30 cellular contexts compared by ENCODE assay signal in genomic region chr3:102394517-102394916, GRCh38. TPM values are rescaled to one million over a fixed set of nuclear protein-coding genes. Genes with fewer than 3 reads are reported as not detected.
"Had no signal": no experiment of that assay in that cellular context is flagged by ENCODE, and none has a peak within 500 bp of the region (broad histone marks: within the 10 kb centered on the region; RNA-seq: fewer than 3 reads in every experiment).

No MANE protein-coding gene starts in this region.

- H3K79me2 ChIP-seq: parathyroid adenoma had no signal

- H3K4me1 ChIP-seq: adrenal gland, ascending aorta, heart right ventricle, neural progenitor cell, parathyroid adenoma, psoas muscle, right atrium auricular region, uterus had no signal

- H2AFZ ChIP-seq: neural progenitor cell, parathyroid adenoma had no signal

- ATAC-seq: esophagus mucosa; heart right ventricle; left colon; naive thymus-derived CD8-positive, alpha-beta T cell; psoas muscle had no signal

- H3K27ac ChIP-seq: adrenal gland, ascending aorta, heart right ventricle, neural progenitor cell, parathyroid adenoma, psoas muscle, right atrium auricular region, thoracic aorta, uterus, VCaP had no signal

- H3K9ac ChIP-seq: neural progenitor cell, parathyroid adenoma had no signal

- H3K27me3 ChIP-seq: adrenal gland, ascending aorta, heart right ventricle, neural progenitor cell, right atrium auricular region, uterus had no signal

- DNase-seq: activated CD4-positive, alpha-beta T cell treated with anti-CD3 and anti-CD28 coated beads for 4 hours; activated CD4-positive, alpha-beta T cell treated with anti-CD3 and anti-CD28 coated beads, Interleukin-2, amount 50 U/mL, for 4 hours; activated effector memory CD4-positive, alpha-beta T cell treated with anti-CD3 and anti-CD28 coated beads, Interleukin-2, amount 50 U/mL, for 16 hours; activated naive CD4-positive, alpha-beta T cell treated with anti-CD3 and anti-CD28 coated beads for 36 hours; activated naive CD8-positive, alpha-beta T cell treated with anti-CD3 and anti-CD28 coated beads for 36 hours; activated T-cell treated with anti-CD3 and anti-CD28 coated beads for 4 hours; adrenal gland; caudate nucleus; foreskin fibroblast; heart right ventricle; left colon; naive thymus-derived CD8-positive, alpha-beta T cell; occipital lobe; psoas muscle; stimulated activated CD4-positive, alpha-beta T cell treated with anti-CD3 and anti-CD28 coated beads, Interleukin-15, amount 100 ng/mL, for 24 hours; stimulated activated CD4-positive, alpha-beta T cell treated with anti-CD3 and anti-CD28 coated beads, Interleukin-2, amount 100 ng/mL, for 24 hours; stimulated activated naive CD4-positive, alpha-beta T cell treated with Interleukin-2 at 50 U/mL for 16 hours; SW 1271; T-helper 9 cell; trophoblast cell; uterus had no signal

- H3K9me3 ChIP-seq: adrenal gland, ascending aorta, psoas muscle, right atrium auricular region, thoracic aorta, uterus had no signal

- H3K36me3 ChIP-seq: adrenal gland, ascending aorta, heart right ventricle, neural progenitor cell, right atrium auricular region, thoracic aorta, uterus had no signal

- H3K4me3 ChIP-seq: adrenal gland, ascending aorta, heart right ventricle, neural progenitor cell, psoas muscle, right atrium auricular region, thoracic aorta, uterus had no signal

- H3K4me2 ChIP-seq: neural progenitor cell had no signal

RNA-seq across cellular contexts. Expression of gene ZPLD1, which starts 40.3 kb away (rescaled TPM):
- total RNA-seq: activated naive CD4-positive, alpha-beta T cell treated with anti-CD3 and anti-CD28 coated beads for 36 hours; activated naive CD8-positive, alpha-beta T cell treated with anti-CD3 and anti-CD28 coated beads for 36 hours; ascending aorta; chondrocyte; endothelial cell of umbilical vein; esophagus mucosa; heart right ventricle; left colon; naive thymus-derived CD8-positive, alpha-beta T cell; occipital lobe; right atrium auricular region; thoracic aorta had no signal
- polyA plus RNA-seq: adrenal gland; endothelial cell of umbilical vein; naive thymus-derived CD8-positive, alpha-beta T cell had no signal
